10 cellular contexts compared by ENCODE assay signal in the genomic region with DNA sequence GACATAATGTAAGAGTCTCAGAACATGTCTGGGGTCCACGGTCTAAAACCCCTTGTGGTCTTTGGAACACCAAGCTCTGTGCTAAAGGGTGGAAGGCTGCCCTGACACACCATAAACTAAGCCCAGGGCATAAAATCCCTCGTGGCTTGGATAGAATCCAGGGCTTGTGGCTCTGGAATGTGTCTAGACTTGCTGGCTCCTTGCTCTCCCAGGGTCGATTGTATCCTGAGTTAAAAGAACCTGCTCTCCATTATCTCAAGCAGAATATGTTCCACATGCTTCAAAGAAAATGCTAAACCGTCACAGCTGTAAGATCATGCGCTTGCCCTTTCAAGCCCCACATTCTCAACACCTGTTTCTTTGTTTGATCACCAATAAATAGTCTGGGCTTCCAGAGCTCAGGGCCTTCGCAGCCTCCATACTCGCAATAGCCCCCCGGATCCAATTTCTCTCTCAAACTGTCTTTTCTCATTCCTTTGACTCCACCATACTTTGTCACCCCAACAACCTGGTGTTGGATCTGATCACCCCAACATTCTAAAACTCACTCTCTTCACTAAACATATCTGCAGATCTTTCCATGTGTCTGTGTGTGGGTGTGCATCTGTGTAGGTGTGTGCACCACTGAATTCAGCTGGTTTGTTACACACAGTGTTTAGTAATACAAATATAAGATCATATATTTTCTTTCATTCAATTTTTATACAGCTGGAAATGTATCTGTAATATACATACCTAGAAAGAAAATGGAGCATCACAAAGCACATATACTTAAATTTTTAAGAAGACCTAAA.
DNase-seq lines count a peak whose midpoint lies in the region; ATAC-seq and TF ChIP-seq lines count a peak whose summit lies in the region.
"Had no signal": no experiment of that assay in that cellular context is flagged by ENCODE, and none has a peak within 500 bp of the region (broad histone marks: within the 10 kb centered on the region; RNA-seq: fewer than 3 reads in every experiment).

No MANE protein-coding gene starts in this region.

- 33 to 42% methylated on average over 8 of the region's 8 CpGs for WGBS in esophagus squamous epithelium, 2 donors

- H3K36me3 Mint-ChIP-seq in osteocyte (ENCODE audit: unreplicated experiment), result peaks cover 27% of the 10 kb centered on the region

- peaks cover 0 to 12% (median 5%) of the 10 kb centered on the region in 3 donors for H3K4me1 ChIP-seq in esophagus squamous epithelium
- H3K4me1 ChIP-seq: colonic mucosa had no signal

- no peaks in the 10 kb centered on the region for H3K27me3 Mint-ChIP-seq in osteocyte (ENCODE audit: unreplicated experiment)

- ATAC-seq in HG03432 (IDR thresholded peaks at IDR 0.05; ENCODE audit: unreplicated experiment) (no peak), GM21515 (IDR thresholded peaks at IDR 0.05; ENCODE audit: unreplicated experiment) (no peak)
- ATAC-seq: naive thymus-derived CD8-positive, alpha-beta T cell had no signal

- peak overlapping the region; percentile 88 for H3K27ac Mint-ChIP-seq in osteocyte (ENCODE audit: unreplicated experiment)

- no peaks in the 10 kb centered on the region for H3K27me3 ChIP-seq in esophagus squamous epithelium
- H3K27me3 ChIP-seq: colonic mucosa had no signal

- TF ChIP-seq CTCF in epithelial cell of esophagus (IDR thresholded peaks at IDR 0.05; ENCODE audit: insufficient read depth, low read depth, low read length, missing control alignments) (no peak), osteocyte (IDR thresholded peaks at IDR 0.05) (no peak), esophagus squamous epithelium (IDR thresholded peaks at IDR 0.05) (no peak)

- H3K9me3 ChIP-seq in esophagus squamous epithelium, result no peaks in the 10 kb centered on the region
- H3K9me3 ChIP-seq: colonic mucosa had no signal

- no peak for TF ChIP-seq POLR2A in esophagus squamous epithelium (IDR thresholded peaks at IDR 0.05)

- peaks cover 59% of the 10 kb centered on the region for H3K4me1 Mint-ChIP-seq in osteocyte (ENCODE audit: unreplicated experiment)

- H3K4me3 Mint-ChIP-seq in osteocyte (ENCODE audit: unreplicated experiment), result no peak overlapping the region
- H3K4me3 Mint-ChIP-seq: naive thymus-derived CD8-positive, alpha-beta T cell had no signal

- DNase-seq in Daoy (ENCODE audit: low read depth), result peak; percentile 19
- peak; percentile 3 for DNase-seq in NCI-H226
- DNase-seq in epithelial cell of esophagus (ENCODE audit: low read depth), result peak; percentile 49
- peak; percentile 87 for DNase-seq in osteocyte (ENCODE audit: extremely low spot score, unreplicated experiment)
- DNase-seq in stimulated activated CD4-positive, alpha-beta T cell treated with anti-CD3 and anti-CD28 coated beads, Interleukin-4, amount 100 ng/mL, for 24 hours, result no peak
- no peak for DNase-seq in esophagus squamous epithelium (lab: John Stamatoyannopoulos, UW)
- DNase-seq: colonic mucosa; naive thymus-derived CD8-positive, alpha-beta T cell had no signal

- H3K4me3 ChIP-seq in epithelial cell of esophagus (ENCODE audit: low read length) (no peak overlapping the region), esophagus squamous epithelium (no peak overlapping the region)
- H3K4me3 ChIP-seq: colonic mucosa had no signal

- no peak overlapping the region for H3K27ac ChIP-seq in esophagus squamous epithelium
- H3K27ac ChIP-seq: colonic mucosa had no signal

- H3K9me3 Mint-ChIP-seq in osteocyte (ENCODE audit: unreplicated experiment), result no peaks in the 10 kb centered on the region

- H3K36me3 ChIP-seq in esophagus squamous epithelium, result peaks cover 0 to 32% (median 0%) of the 10 kb centered on the region in 3 donors
- H3K36me3 ChIP-seq: colonic mucosa had no signal

- intact Hi-C loops in esophagus squamous epithelium (cut with DNase I), result no loop called here

Comparison
In these comparisons a context has a peak if more than half of its experiments do, and no peak if none do; other contexts are left out.
1. DNase-seq: peak in Daoy (single experiment), NCI-H226 (single experiment), epithelial cell of esophagus (single experiment) and osteocyte (single experiment); none in stimulated activated CD4-positive, alpha-beta T cell treated with anti-CD3 and anti-CD28 coated beads, Interleukin-4, amount 100 ng/mL, for 24 hours (single experiment) and esophagus squamous epithelium (single experiment).